ENCODE assay signal across 29 cellular contexts in the genomic region with DNA sequence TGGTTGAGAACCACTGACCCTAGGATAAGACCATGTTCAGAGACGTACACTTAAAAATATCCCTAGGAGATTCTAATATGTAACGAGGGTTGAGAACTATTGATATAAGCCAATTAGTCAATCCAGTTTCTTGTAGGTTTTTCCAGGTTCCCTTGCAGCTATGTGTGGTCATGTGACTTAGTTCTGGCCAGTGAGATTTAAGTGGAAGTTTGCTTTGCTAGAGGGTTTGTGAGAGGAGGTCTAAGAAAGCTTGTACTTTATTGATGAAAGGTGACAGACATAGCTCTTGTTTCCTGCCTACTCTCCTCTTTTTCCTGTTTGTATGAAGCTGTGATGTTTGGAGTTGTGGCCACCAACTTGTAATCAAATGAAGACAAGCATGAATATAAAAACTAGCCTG.
"Had no signal": no experiment of that assay in that cellular context is flagged by ENCODE, and none has a peak within 500 bp of the region (broad histone marks: within the 10 kb centered on the region; RNA-seq: fewer than 3 reads in every experiment).

No MANE protein-coding gene starts in this region.

- H3K27me3 Mint-ChIP-seq: activated CD4-positive, alpha-beta memory T cell treated with anti-CD3 and anti-CD28 coated beads, Interleukin-2, amount 10 ng/mL, durations not matched to agents 7 days and 5 days; activated naive CD4-positive, alpha-beta T cell treated with anti-CD3 and anti-CD28 coated beads, Interleukin-2, amount 10 ng/mL, durations not matched to agents 7 days and 5 days; activated naive CD8-positive, alpha-beta T cell treated with anti-CD3 and anti-CD28 coated beads, Interleukin-2, amount 10 ng/mL, durations not matched to agents 7 days and 5 days; brain had no signal

- H3K27ac ChIP-seq: ascending aorta, breast epithelium, cardiac muscle cell, colonic mucosa, epithelial cell of prostate had no signal

- H3K27me3 ChIP-seq: ascending aorta, breast epithelium, cardiac muscle cell, colonic mucosa had no signal

- H3K36me3 Mint-ChIP-seq: activated naive CD4-positive, alpha-beta T cell treated with anti-CD3 and anti-CD28 coated beads, Interleukin-2, amount 10 ng/mL, durations not matched to agents 7 days and 5 days; activated naive CD4-positive, alpha-beta T cell treated with anti-CD3 and anti-CD28 coated beads, Interleukin-2, amount 50 U/mL, for 72 hours; activated naive CD8-positive, alpha-beta T cell treated with anti-CD3 and anti-CD28 coated beads, Interleukin-2, amount 10 ng/mL, durations not matched to agents 7 days and 5 days; brain had no signal

- H3K4me1 ChIP-seq: colonic mucosa had no signal

- H3K27ac Mint-ChIP-seq: activated CD4-positive, alpha-beta memory T cell treated with anti-CD3 and anti-CD28 coated beads, Interleukin-2, amount 10 ng/mL, durations not matched to agents 7 days and 5 days; activated CD4-positive, alpha-beta T cell treated with anti-CD3 and anti-CD28 coated beads, Interleukin-2, amount 10 ng/mL, durations not matched to agents 7 days and 5 days; activated naive CD4-positive, alpha-beta T cell treated with anti-CD3 and anti-CD28 coated beads, Interleukin-2, amount 10 ng/mL, durations not matched to agents 7 days and 5 days; activated naive CD4-positive, alpha-beta T cell treated with anti-CD3 and anti-CD28 coated beads, Interleukin-2, amount 50 U/mL, for 72 hours; activated naive CD8-positive, alpha-beta T cell treated with anti-CD3 and anti-CD28 coated beads, Interleukin-2, amount 10 ng/mL, durations not matched to agents 7 days and 5 days; activated T-cell treated with anti-CD3 and anti-CD28 coated beads, Interleukin-2, amount 50 U/mL, for 24 hours; activated T-cell treated with anti-CD3 and anti-CD28 coated beads, Interleukin-2, amount 50 U/mL, for 72 hours; brain; WTC11 had no signal

- H3K9me3 Mint-ChIP-seq: activated CD4-positive, alpha-beta memory T cell treated with anti-CD3 and anti-CD28 coated beads, Interleukin-2, amount 10 ng/mL, durations not matched to agents 7 days and 5 days; activated naive CD4-positive, alpha-beta T cell treated with anti-CD3 and anti-CD28 coated beads, Interleukin-2, amount 50 U/mL, for 72 hours; activated T-cell treated with anti-CD3 and anti-CD28 coated beads, Interleukin-2, amount 50 U/mL, for 72 hours had no signal

- H3K4me1 Mint-ChIP-seq: activated CD4-positive, alpha-beta memory T cell treated with anti-CD3 and anti-CD28 coated beads, Interleukin-2, amount 10 ng/mL, durations not matched to agents 7 days and 5 days; activated CD4-positive, alpha-beta T cell treated with anti-CD3 and anti-CD28 coated beads, Interleukin-2, amount 10 ng/mL, durations not matched to agents 7 days and 5 days; activated naive CD4-positive, alpha-beta T cell treated with anti-CD3 and anti-CD28 coated beads, Interleukin-2, amount 10 ng/mL, durations not matched to agents 7 days and 5 days; activated naive CD8-positive, alpha-beta T cell treated with anti-CD3 and anti-CD28 coated beads, Interleukin-2, amount 10 ng/mL, durations not matched to agents 7 days and 5 days had no signal

- ATAC-seq: activated naive CD4-positive, alpha-beta T cell treated with anti-CD3 and anti-CD28 coated beads, Interleukin-2, amount 50 U/mL, for 72 hours; activated T-cell treated with anti-CD3 and anti-CD28 coated beads, Interleukin-2, amount 50 U/mL, for 72 hours; WTC11 had no signal

- H3K36me3 ChIP-seq: ascending aorta, breast epithelium, cardiac muscle cell, colonic mucosa had no signal

- DNase-seq: activated CD4-positive, alpha-beta memory T cell treated with anti-CD3 and anti-CD28 coated beads, Interleukin-2, amount 10 ng/mL, durations not matched to agents 7 days and 5 days; activated CD4-positive, alpha-beta T cell treated with anti-CD3 and anti-CD28 coated beads for 1 hour; activated CD4-positive, alpha-beta T cell treated with anti-CD3 and anti-CD28 coated beads for 4 hours; activated CD4-positive, alpha-beta T cell treated with anti-CD3 and anti-CD28 coated beads, Interleukin-2, amount 10 ng/mL, durations not matched to agents 7 days and 5 days; activated CD4-positive, alpha-beta T cell treated with anti-CD3 and anti-CD28 coated beads, Interleukin-2, amount 50 U/mL, for 4 hours; activated CD8-positive, alpha-beta memory T cell treated with anti-CD3 and anti-CD28 coated beads, Interleukin-2, amount 50 U/mL, for 48 hours; activated gamma-delta T cell; activated naive CD4-positive, alpha-beta T cell; activated naive CD4-positive, alpha-beta T cell treated with anti-CD3 and anti-CD28 coated beads, Interleukin-2, amount 10 ng/mL, durations not matched to agents 7 days and 5 days; activated naive CD8-positive, alpha-beta T cell treated with anti-CD3 and anti-CD28 coated beads, Interleukin-2, amount 10 ng/mL, durations not matched to agents 7 days and 5 days; activated T-cell treated with anti-CD3 and anti-CD28 coated beads for 4 hours; activated T-cell treated with anti-CD3 and anti-CD28 coated beads, Interleukin-2, amount 50 U/mL, for 24 hours; activated T-cell treated with anti-CD3 and anti-CD28 coated beads, Interleukin-2, amount 50 U/mL, for 72 hours; central memory CD4-positive, alpha-beta T cell; cerebellar nuclear complex; colonic mucosa; effector CD8-positive, alpha-beta T cell; foreskin fibroblast; T-helper 2 cell had no signal

- H3K4me3 Mint-ChIP-seq: activated CD4-positive, alpha-beta memory T cell treated with anti-CD3 and anti-CD28 coated beads, Interleukin-2, amount 10 ng/mL, durations not matched to agents 7 days and 5 days; activated CD4-positive, alpha-beta T cell treated with anti-CD3 and anti-CD28 coated beads, Interleukin-2, amount 10 ng/mL, durations not matched to agents 7 days and 5 days; activated naive CD4-positive, alpha-beta T cell treated with anti-CD3 and anti-CD28 coated beads, Interleukin-2, amount 10 ng/mL, durations not matched to agents 7 days and 5 days; activated naive CD8-positive, alpha-beta T cell treated with anti-CD3 and anti-CD28 coated beads, Interleukin-2, amount 10 ng/mL, durations not matched to agents 7 days and 5 days; activated T-cell treated with anti-CD3 and anti-CD28 coated beads, Interleukin-2, amount 50 U/mL, for 24 hours; activated T-cell treated with anti-CD3 and anti-CD28 coated beads, Interleukin-2, amount 50 U/mL, for 72 hours; brain; WTC11 had no signal

- H3K9me3 ChIP-seq: ascending aorta, breast epithelium, colonic mucosa had no signal

- H3K4me3 ChIP-seq: ascending aorta, breast epithelium, cardiac muscle cell, colonic mucosa had no signal

- FAIRE-seq: endometrium, endothelial cell of umbilical vein, frontal cortex had no signal
